ENCODE assay signal across 19 cellular contexts in the genomic region with DNA sequence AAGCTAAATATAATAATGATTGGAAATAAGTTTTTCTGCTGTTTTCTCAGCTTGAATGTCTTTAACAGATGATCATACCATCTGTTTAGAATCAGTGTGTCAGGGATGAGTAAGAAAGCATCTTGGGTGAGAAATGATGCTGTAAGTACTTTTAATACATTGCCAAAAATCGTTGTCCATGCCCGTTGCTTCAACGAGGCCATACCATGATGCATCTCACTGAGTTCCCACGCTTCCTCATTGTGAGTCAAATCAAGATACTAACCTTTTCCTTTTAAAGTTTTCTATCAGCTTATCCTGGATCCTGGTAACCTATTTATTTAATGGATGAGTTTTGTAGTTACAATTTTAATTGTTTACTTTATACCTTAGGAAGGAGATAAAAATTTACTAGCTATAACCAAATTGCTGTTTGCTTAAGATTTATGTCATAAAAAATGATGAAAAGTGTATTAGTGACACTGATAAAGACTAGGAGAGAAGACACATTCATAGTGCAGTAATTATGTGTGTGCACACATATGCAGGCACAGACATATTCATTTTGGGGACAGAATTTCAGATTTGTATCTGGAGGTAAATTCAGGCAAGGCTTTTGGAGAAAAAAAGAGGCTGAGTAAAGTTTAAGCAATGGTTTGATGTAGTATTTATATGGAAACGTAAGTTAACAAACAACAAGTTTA.
DNase-seq lines count a peak whose midpoint lies in the region; ATAC-seq and TF ChIP-seq lines count a peak whose summit lies in the region.
"Had no signal": no experiment of that assay in that cellular context is flagged by ENCODE, and none has a peak within 500 bp of the region (broad histone marks: within the 10 kb centered on the region; RNA-seq: fewer than 3 reads in every experiment).

No MANE protein-coding gene starts in this region.

- POLR2A ChIA-PET in BJ (lab: Charles Lee), result no interaction called here
- POLR2A ChIA-PET in activated CD4-positive, alpha-beta T cell treated with anti-CD3 and anti-CD28 coated beads for 36 hours (lab: Charles Lee), result no interaction called here

- intact Hi-C loops in activated CD4-positive, alpha-beta T cell treated with anti-CD3 and anti-CD28 coated beads for 36 hours (cut with DNase I, micrococcal nuclease), result no loop called here

- no peaks in the 10 kb centered on the region for H3K27me3 ChIP-seq in BJ (ENCODE audit: control insufficient read depth, insufficient read depth, low read length)

- TF ChIP-seq CTCF in BJ (IDR thresholded peaks at IDR 0.05; ENCODE audit: insufficient read depth, low read depth, low read length), result no peak
- TF ChIP-seq CTCF in cardiac fibroblast (IDR thresholded peaks at IDR 0.05; ENCODE audit: low read depth, low read length), result no peak

- H3K4me3 ChIP-seq in BJ (ENCODE audit: low read depth, low read length), result no peak overlapping the region
- H3K4me3 ChIP-seq in cardiac fibroblast (replicated peaks in 1 of 2; ENCODE audit: low read depth in 2 of 2, low read length in 2 of 2), result no peak overlapping the region

- H3K36me3 ChIP-seq in BJ (ENCODE audit: control insufficient read depth, insufficient read depth, low read length), result no peaks in the 10 kb centered on the region

- H3K9me3 Mint-ChIP-seq in memory B cell, result peaks cover 7% of the 10 kb centered on the region
- peaks cover 15% of the 10 kb centered on the region for H3K9me3 Mint-ChIP-seq in activated CD4-positive, alpha-beta T cell treated with anti-CD3 and anti-CD28 coated beads for 36 hours (ENCODE audit: low read depth)

- peak overlapping the region; percentile 14 for H3K27ac Mint-ChIP-seq in memory B cell
- H3K27ac Mint-ChIP-seq in activated CD4-positive, alpha-beta T cell treated with anti-CD3 and anti-CD28 coated beads for 36 hours, result no peak overlapping the region
- H3K27ac Mint-ChIP-seq: stimulated activated effector memory CD8-positive, alpha-beta T cell treated with anti-CD3 and anti-CD28 coated beads, Interleukin-12 subunit alpha, Interleukin-12 subunit beta, amount 100 ng/mL, for 72 hours; T-helper 1 cell treated with Interleukin-12 subunit alpha and Interleukin-12 subunit beta and Interleukin-4 antibody, amounts not matched to agents 30 μg/mL and 1 μg/mL, for 36 hours had no signal

- H3K27me3 Mint-ChIP-seq in memory B cell, result no peaks in the 10 kb centered on the region
- H3K27me3 Mint-ChIP-seq in activated CD4-positive, alpha-beta T cell treated with anti-CD3 and anti-CD28 coated beads for 36 hours, result no peaks in the 10 kb centered on the region

- no peak overlapping the region for H3K4me3 Mint-ChIP-seq in memory B cell
- H3K4me3 Mint-ChIP-seq in activated CD4-positive, alpha-beta T cell treated with anti-CD3 and anti-CD28 coated beads for 36 hours, result no peak overlapping the region
- H3K4me3 Mint-ChIP-seq: stimulated activated effector memory CD8-positive, alpha-beta T cell treated with anti-CD3 and anti-CD28 coated beads, Interleukin-12 subunit alpha, Interleukin-12 subunit beta, amount 100 ng/mL, for 72 hours; T-helper 1 cell treated with Interleukin-12 subunit alpha and Interleukin-12 subunit beta and Interleukin-4 antibody, amounts not matched to agents 30 μg/mL and 1 μg/mL, for 36 hours had no signal

- CTCF ChIA-PET in BJ (lab: Yijun Ruan, JAX), result no interaction called here
- CTCF ChIA-PET in activated CD4-positive, alpha-beta T cell treated with anti-CD3 and anti-CD28 coated beads for 36 hours (lab: Charles Lee), result no interaction called here

- peaks cover 32% of the 10 kb centered on the region for H3K36me3 Mint-ChIP-seq in memory B cell
- H3K36me3 Mint-ChIP-seq in activated CD4-positive, alpha-beta T cell treated with anti-CD3 and anti-CD28 coated beads for 36 hours (ENCODE audit: low read depth), result peaks cover 24% of the 10 kb centered on the region
- H3K36me3 Mint-ChIP-seq: stimulated activated effector memory CD8-positive, alpha-beta T cell treated with anti-CD3 and anti-CD28 coated beads, Interleukin-12 subunit alpha, Interleukin-12 subunit beta, amount 100 ng/mL, for 72 hours had no signal

- peaks cover 16% of the 10 kb centered on the region for H3K4me1 Mint-ChIP-seq in memory B cell
- H3K4me1 Mint-ChIP-seq in activated CD4-positive, alpha-beta T cell treated with anti-CD3 and anti-CD28 coated beads for 36 hours, result peaks cover 8% of the 10 kb centered on the region

- no peak for ATAC-seq in memory B cell (ENCODE audit: low read depth)
- ATAC-seq in GM19463 (IDR thresholded peaks at IDR 0.05; ENCODE audit: unreplicated experiment), result no peak
- ATAC-seq in activated CD4-positive, alpha-beta T cell treated with anti-CD3 and anti-CD28 coated beads for 36 hours, result no peak
- ATAC-seq: sciatic nerve; stimulated activated effector memory CD8-positive, alpha-beta T cell treated with anti-CD3 and anti-CD28 coated beads, Interleukin-12 subunit alpha, Interleukin-12 subunit beta, amount 100 ng/mL, for 72 hours had no signal

- DNase-seq in BJ (ENCODE audit: low read depth), result peak; percentile 50
- DNase-seq in LHCN-M2 (ENCODE audit: low read depth), result peak; percentile 76
- DNase-seq in cardiac fibroblast (ENCODE audit: low read depth in 2 of 2), result peak; percentile 20 to 95
- DNase-seq in memory B cell (ENCODE audit: low spot score in 2 of 2), result no peak
- no peak for DNase-seq in activated CD4-positive, alpha-beta T cell treated with anti-CD3 and anti-CD28 coated beads for 36 hours
- DNase-seq in HuH-7.5 (ENCODE audit: low spot score), result no peak
- no peak for DNase-seq in DMS114 treated with DMSO at 0.1 percent for 48 hours (lab: John Stamatoyannopoulos, UW; ENCODE audit: unreplicated experiment)
- DNase-seq: activated CD4-positive, CD25-positive, alpha-beta regulatory T cell treated with anti-CD3 and anti-CD28 coated beads, Interleukin-2, amount 50 U/mL, for 72 hours; activated CD8-positive, alpha-beta memory T cell treated with anti-CD3 and anti-CD28 coated beads, Interleukin-2, amount 50 U/mL, for 48 hours; activated naive CD4-positive, alpha-beta T cell treated with anti-CD3 and anti-CD28 coated beads, Interleukin-2, amount 50 U/mL, for 16 hours; effector memory CD4-positive, alpha-beta T cell; NCI-H187 treated with DMSO at 0.1 percent for 48 hours; NCI-H774; nucleus accumbens; RPMI8226 had no signal

Comparison
In these comparisons a context has a peak if more than half of its experiments do, and no peak if none do; other contexts are left out.
1. DNase-seq: peak in BJ (single experiment), LHCN-M2 (single experiment) and cardiac fibroblast (2 of 2); none in memory B cell (0 of 2), activated CD4-positive, alpha-beta T cell treated with anti-CD3 and anti-CD28 coated beads for 36 hours (single experiment), HuH-7.5 (single experiment) and DMS114 treated with DMSO at 0.1 percent for 48 hours (single experiment).